Comparison of ENCODE assay signal across 19 cellular contexts in genomic region chr7:157558061-157558460, GRCh38.
"Had no signal": no experiment of that assay in that cellular context is flagged by ENCODE, and none has a peak within 500 bp of the region (broad histone marks: within the 10 kb centered on the region; RNA-seq: fewer than 3 reads in every experiment).

No MANE protein-coding gene starts in this region.

- H3K4me1 ChIP-seq: body of pancreas had no signal

- H3K27ac Mint-ChIP-seq: activated naive CD8-positive, alpha-beta T cell treated with anti-CD3 and anti-CD28 coated beads, Interleukin-2, amount 10 ng/mL, durations not matched to agents 7 days and 5 days; mesothelial cell of epicardium; nephron progenitor cell; progenitor cell of endocrine pancreas; stimulated activated naive CD8-positive, alpha-beta T cell treated with anti-CD3 and anti-CD28 coated beads, Interleukin-15, amount 100 ng/mL, for 72 hours; T-helper 1 cell treated with Interleukin-12 subunit alpha and Interleukin-12 subunit beta and Interleukin-4 antibody, amounts not matched to agents 30 μg/mL and 1 μg/mL, for 36 hours had no signal

- H3K36me3 Mint-ChIP-seq: activated naive CD8-positive, alpha-beta T cell treated with anti-CD3 and anti-CD28 coated beads, Interleukin-2, amount 10 ng/mL, durations not matched to agents 7 days and 5 days; mesothelial cell of epicardium had no signal

- H3K9me3 ChIP-seq: body of pancreas, upper lobe of left lung had no signal

- H3K27ac ChIP-seq: body of pancreas, coronary artery, upper lobe of left lung had no signal

- H3K27me3 ChIP-seq: body of pancreas, upper lobe of left lung had no signal

- FAIRE-seq: frontal cortex, small intestine had no signal

- H3K4me3 ChIP-seq: body of pancreas, coronary artery, upper lobe of left lung had no signal

- H3K27me3 Mint-ChIP-seq: activated naive CD8-positive, alpha-beta T cell treated with anti-CD3 and anti-CD28 coated beads, Interleukin-2, amount 10 ng/mL, durations not matched to agents 7 days and 5 days; stimulated activated naive CD8-positive, alpha-beta T cell treated with anti-CD3 and anti-CD28 coated beads, Interleukin-15, amount 100 ng/mL, for 72 hours had no signal

- ATAC-seq: activated CD4-positive, CD25-positive, alpha-beta regulatory T cell treated with anti-CD3 and anti-CD28 coated beads, Interleukin-2, amount 50 U/mL, for 24 hours; body of pancreas; right cardiac atrium; stimulated activated naive CD8-positive, alpha-beta T cell treated with anti-CD3 and anti-CD28 coated beads, Interleukin-15, amount 100 ng/mL, for 72 hours had no signal

- DNase-seq: activated CD4-positive, alpha-beta T cell treated with anti-CD3 and anti-CD28 coated beads, Interleukin-2, amount 50 U/mL, for 1 hour; activated naive CD4-positive, alpha-beta T cell treated with Interleukin-2 at 50 U/mL for 16 hours; activated naive CD8-positive, alpha-beta T cell treated with anti-CD3 and anti-CD28 coated beads, Interleukin-2, amount 10 ng/mL, durations not matched to agents 7 days and 5 days; central memory CD4-positive, alpha-beta T cell; erythroblast; nephron progenitor cell; occipital lobe; small intestine; stimulated activated CD4-positive, alpha-beta T cell treated with anti-CD3 and anti-CD28 coated beads, Interleukin-4, amount 100 ng/mL, for 1 hour; stimulated activated naive CD8-positive, alpha-beta T cell treated with anti-CD3 and anti-CD28 coated beads, Interleukin-15, amount 100 ng/mL, for 72 hours; upper lobe of left lung had no signal

- H3K4me1 Mint-ChIP-seq: activated naive CD8-positive, alpha-beta T cell treated with anti-CD3 and anti-CD28 coated beads, Interleukin-2, amount 10 ng/mL, durations not matched to agents 7 days and 5 days; mesothelial cell of epicardium; stimulated activated naive CD8-positive, alpha-beta T cell treated with anti-CD3 and anti-CD28 coated beads, Interleukin-15, amount 100 ng/mL, for 72 hours had no signal

- H3K9me3 Mint-ChIP-seq: activated naive CD8-positive, alpha-beta T cell treated with anti-CD3 and anti-CD28 coated beads, Interleukin-2, amount 10 ng/mL, durations not matched to agents 7 days and 5 days; mesothelial cell of epicardium; nephron progenitor cell; stimulated activated naive CD8-positive, alpha-beta T cell treated with anti-CD3 and anti-CD28 coated beads, Interleukin-15, amount 100 ng/mL, for 72 hours; T-helper 1 cell treated with Interleukin-12 subunit alpha and Interleukin-12 subunit beta and Interleukin-4 antibody, amounts not matched to agents 30 μg/mL and 1 μg/mL, for 36 hours had no signal

- H3K36me3 ChIP-seq: upper lobe of left lung had no signal

- H3K4me3 Mint-ChIP-seq: activated naive CD8-positive, alpha-beta T cell treated with anti-CD3 and anti-CD28 coated beads, Interleukin-2, amount 10 ng/mL, durations not matched to agents 7 days and 5 days; mesothelial cell of epicardium; nephron progenitor cell; stimulated activated naive CD8-positive, alpha-beta T cell treated with anti-CD3 and anti-CD28 coated beads, Interleukin-15, amount 100 ng/mL, for 72 hours; T-helper 1 cell treated with Interleukin-12 subunit alpha and Interleukin-12 subunit beta and Interleukin-4 antibody, amounts not matched to agents 30 μg/mL and 1 μg/mL, for 36 hours had no signal
